In genomic region chr7:121438017-121438955, GRCh38 we compare ENCODE assay signal across 8 cellular contexts. TPM values are rescaled to one million over a fixed set of nuclear protein-coding genes. Genes with fewer than 3 reads are reported as not detected.
A peak's percentile ranks its signal among the peaks of the same experiment; 100 is the strongest.
DNase-seq lines count a peak whose midpoint lies in the region; ATAC-seq, FAIRE-seq and TF ChIP-seq lines count a peak whose summit lies in the region.
"Not testable (repeated sequence)": the region's sequence is repeated elsewhere in the genome, so short reads cannot be mapped to it uniquely, and the experiment has no call there.

No MANE protein-coding gene starts in this region.

- not testable (repeated sequence) for TF ChIP-seq POLR2A in K562 (conservative IDR thresholded peaks at IDR 0.05)

- H3K79me2 ChIP-seq in K562 (ENCODE audit: control insufficient read depth, insufficient read depth, low read length) = not testable (repeated sequence)

- not testable (repeated sequence) for H3K9me3 ChIP-seq in K562 (replicated peaks; ENCODE audit: control insufficient read depth, insufficient read depth, low read depth, low read length); right cardiac atrium (ENCODE audit: control insufficient read depth, low read length)

- H3K27me3 ChIP-seq in K562 (ENCODE audit: control insufficient read depth in 2 of 2, insufficient read depth in 2 of 2, low read length in 2 of 2); right cardiac atrium (ENCODE audit: control insufficient read depth, insufficient read depth): not testable (repeated sequence)

- WGBS in K562 (ENCODE audit: insufficient coverage, low coverage, missing lambda C conversion rate) = under 1% methylated on average over 12 of the region's 12 CpGs
- WGBS in right cardiac atrium = 3% methylated on average over 12 of the region's 12 CpGs

- not testable (repeated sequence) for H3K9me1 ChIP-seq in K562 (ENCODE audit: control insufficient read depth, insufficient read depth, low read length)

- intact Hi-C loops in K562 (cut with micrococcal nuclease) = loop anchor here (2.0 kb wide), 2 partner anchors 43 to 71 kb away; no protein-coding TSS in a partner anchor
- intact Hi-C loops in right cardiac atrium (cut with DNase I); posterior cingulate gyrus (cut with DNase I): not testable (repeated sequence)

- H3K4me2 ChIP-seq in K562 (ENCODE audit: insufficient read depth, low read length) = peak overlapping the region; percentile 66

- not testable (repeated sequence) for H4K20me1 ChIP-seq in K562 (replicated peaks; ENCODE audit: control insufficient read depth, insufficient read depth, low read length)

- not testable (repeated sequence) for H3K36me3 ChIP-seq in K562 (ENCODE audit: control insufficient read depth, insufficient read depth, low read length)

- ATAC-seq in HG02798 (IDR thresholded peaks at IDR 0.05; ENCODE audit: poor library complexity, unreplicated experiment) (peak; percentile 43), K562 (peak; percentile 82), right cardiac atrium (peak; percentile 55 to 79)
- peak; percentile 70 for ATAC-seq in stimulated activated naive CD8-positive, alpha-beta T cell treated with anti-CD3 and anti-CD28 coated beads, Interleukin-15, Interleukin-2, amounts not matched to agents 100 U/mL and 50 U/mL, for 24 hours

- BruUV-seq in K562 (replicated peaks; lab: Mats Ljungman, UMichigan) = TSS peak; percentile 73

- CTCF ChIA-PET in K562 (lab: Yijun Ruan, JAX; ENCODE audit: low intra/inter-chr PET ratio) = not testable (repeated sequence)

- H3K9ac ChIP-seq in K562 (ENCODE audit: insufficient read depth in 1 of 2, low read depth in 2 of 2, low read length in 2 of 2) = peak overlapping the region in 1 of 2 experiments; percentile 19; a peak in 1 of 4 replicates

- peak; percentile 45 to 52 for TF ChIP-seq RAD21 in K562 (CRISPR knock-in tag; conservative IDR thresholded peaks at IDR 0.05 in 1 of 2, IDR thresholded peaks at IDR 0.05 in 1 of 2)

- peak; percentile 12 for DNase-seq in GM04503 (ENCODE audit: low read depth)
- DNase-seq in NCI-H2227 treated with DMSO at 0.1 percent for 48 hours (lab: John Stamatoyannopoulos, UW) = peak; percentile 88
- DNase-seq in activated CD4-positive, CD25-positive, alpha-beta regulatory T cell treated with anti-CD3 and anti-CD28 coated beads, Interleukin-2, amount 50 U/mL, for 72 hours = peak; percentile 42
- DNase-seq in K562 (ENCODE audit: extremely low read depth in 1 of 4, low spot score in 3 of 4) = peak in 2 of 4 experiments; percentile 26 to 89
- DNase-seq in right cardiac atrium = peak; percentile 83 to 96 (median 93)
- peak in 9 of 10 donors; percentile 13 to 90 (median 39) for DNase-seq in posterior cingulate gyrus
- peak; percentile 72 for DNase-seq in stimulated activated naive CD8-positive, alpha-beta T cell treated with anti-CD3 and anti-CD28 coated beads, Interleukin-15, Interleukin-2, amounts not matched to agents 100 U/mL and 50 U/mL, for 24 hours

- not testable (repeated sequence) for TF ChIP-seq EP300 in K562 (IDR thresholded peaks at IDR 0.05; ENCODE audit: low read length)

- peak; percentile 84 for FAIRE-seq in K562 (lab: Jason Lieb, UNC)

- H2AFZ ChIP-seq in K562 (ENCODE audit: low read depth, low read length) = peak overlapping the region; percentile 64

- TF ChIP-seq CTCF in K562 (IDR thresholded peaks at IDR 0.05 in 2 of 3, conservative IDR thresholded peaks at IDR 0.05 in 1 of 3; ENCODE audit: insufficient read depth in 2 of 3, low read depth in 1 of 3, low read length in 3 of 3) = peak; percentile 47 to 51 (median 49); a peak in 5 of 6 replicates

- in situ Hi-C loops in K562 (cut with MboI) = not testable (repeated sequence)

- peak overlapping the region; percentile 39; the same call in 1 of the 3 replicates for H3K27ac ChIP-seq in K562 (ENCODE audit: extremely low read depth, low read depth, low read length)
- H3K27ac ChIP-seq in right cardiac atrium (ENCODE audit: low read length) = peak overlapping the region; percentile 58

- peaks cover 11 to 14% of the 10 kb centered on the region in 2 experiments; a peak in 4 of 5 replicates for H3K4me1 ChIP-seq in K562 (replicated peaks in 1 of 2; ENCODE audit: control insufficient read depth in 2 of 2, insufficient read depth in 2 of 2, low read length in 2 of 2)
- not testable (repeated sequence) for H3K4me1 ChIP-seq in right cardiac atrium (ENCODE audit: control insufficient read depth, insufficient read depth, low read length)

- POLR2A ChIA-PET in K562 (lab: Yijun Ruan, JAX) = interaction anchor here (0.6 to 1.6 kb wide), 7 partner anchors 9 to 58 kb away, joined by 3 to 5 read pairs (median 4); no protein-coding TSS in a partner anchor

- H3K4me3 ChIP-seq in K562 = not testable (repeated sequence)
- H3K4me3 ChIP-seq in right cardiac atrium (ENCODE audit: low read length) = peak overlapping the region; percentile 50

TF ChIP-seq in K562, 482 proteins besides CTCF, POLR2A, EP300 and RAD21 (continues in another document):
- TF ChIP-seq TRIM24 (IDR thresholded peaks at IDR 0.05) = peak; percentile 76 to 90
- peak; percentile 47 to 79 for TF ChIP-seq MNT (conservative IDR thresholded peaks at IDR 0.05)
- peak; percentile 79 for TF ChIP-seq SMAD4 (CRISPR knock-in tag; conservative IDR thresholded peaks at IDR 0.05)
- TF ChIP-seq SP1 (CRISPR knock-in tag; IDR thresholded peaks at IDR 0.05) = peak; percentile 35; the same call in 1 of the 2 replicates

RNA-seq across cellular contexts. Expression of gene FAM3C, which starts 42.2 kb away (rescaled TPM):
- total RNA-seq in K562 (2011; cell fraction: chromatin; rRNA removed; ENCODE audit: low replicate concordance) = 26.3 and 87.3 TPM in 2 replicates
- 13.7 and 17.5 TPM in 2 replicates for total RNA-seq in K562 (2011; cell fraction: nucleolus; rRNA removed)
- total RNA-seq in K562 (2011; cell fraction: nucleoplasm; rRNA removed) = 43.6 and 70.5 TPM in 2 replicates
- total RNA-seq in K562 (2014; rRNA removed) (24.7 and 36.2 TPM in 2 replicates), K562 (2014; rRNA removed; fragmentation: Illumina TruSeq; extraction: Trizol) (30.0 and 34.6 TPM in 2 replicates), K562 (2015; rRNA removed; fragmentation: Illumina TruSeq; extraction: Trizol) (26.9 and 27.2 TPM in 2 replicates), K562 (2021) (30.2 and 30.7 TPM in 2 replicates), right cardiac atrium (10 to 100 TPM; 60.4 to 69.6 (median 60.8) TPM)
- polyA plus RNA-seq in K562 (2011; rRNA removed) (21.2 and 37.2 TPM in 2 replicates), K562 (2014; fragmentation: Illumina TruSeq; extraction: Trizol) (33.5 and 40.5 TPM in 2 replicates), K562 (2014; fragmentation: Nextera tagmentation; extraction: Ambion mirVana) (10 to 100 TPM; 10.6 to 13.1 TPM), K562 (2014; rRNA removed) (36.7 and 42.6 TPM in 2 replicates), right cardiac atrium (45.5 TPM)
- 3.3 and 9.0 TPM in 2 replicates for polyA plus RNA-seq in K562 (2011; cell fraction: cytosol; rRNA removed)
- polyA plus RNA-seq in K562 (2011; cell fraction: nucleus; rRNA removed) = 15.5 and 18.9 TPM in 2 replicates
- polyA plus RNA-seq in K562 (2012) = 33.9 and 36.5 TPM in 2 replicates
- 25.7 and 29.3 TPM in 2 replicates for polyA minus RNA-seq in K562 (2011; rRNA and poly(A)+ RNA removed)
- 5.5 and 7.5 TPM in 2 replicates for polyA minus RNA-seq in K562 (2011; cell fraction: cytosol; rRNA and poly(A)+ RNA removed)
- 38.0 and 55.6 TPM in 2 replicates for polyA minus RNA-seq in K562 (2011; cell fraction: nucleus; rRNA and poly(A)+ RNA removed)
